8 cellular contexts compared by ENCODE assay signal in the genomic region with DNA sequence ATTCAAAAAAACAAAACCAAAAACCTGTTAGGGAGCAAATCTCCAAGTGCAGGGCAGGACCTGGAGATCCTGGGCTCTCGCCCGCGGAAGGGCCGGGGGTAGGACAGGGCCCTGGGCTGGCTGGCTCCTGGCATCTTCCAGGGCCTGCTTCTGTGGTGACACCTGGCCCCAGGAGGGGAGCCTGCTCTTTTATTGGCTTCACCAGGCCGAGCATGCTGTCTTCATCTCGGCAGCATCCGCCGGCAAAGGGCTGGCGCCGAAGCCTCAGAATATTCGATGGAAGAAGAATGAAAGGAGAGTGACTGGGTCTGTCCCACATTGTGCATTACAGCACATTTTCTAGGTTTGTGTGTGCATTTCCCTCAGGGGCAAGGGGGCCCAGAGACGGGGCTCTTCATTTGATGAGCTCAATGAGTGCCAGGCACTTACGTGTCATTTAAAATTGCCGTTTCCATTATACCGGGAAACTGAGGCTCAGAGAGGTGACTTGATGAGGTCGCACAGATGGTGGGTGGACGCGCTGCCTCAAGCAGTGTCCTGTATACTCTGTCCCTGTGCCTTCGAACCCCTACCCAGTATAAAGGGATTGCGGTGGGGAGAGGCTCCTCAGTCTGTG.
DNase-seq lines count a peak whose midpoint lies in the region; ATAC-seq and TF ChIP-seq lines count a peak whose summit lies in the region.

No MANE protein-coding gene starts in this region.

- H3K9ac ChIP-seq in NT2/D1 (ENCODE audit: insufficient read length, low read depth): peak overlapping the region; percentile 87

- H3K9me3 ChIP-seq in NT2/D1 (ENCODE audit: insufficient read depth, low read length) (no peaks in the 10 kb centered on the region), muscle layer of duodenum (ENCODE audit: control insufficient read depth in 1 of 2, low read length in 2 of 2) (no peaks in the 10 kb centered on the region)

- no peak for ATAC-seq in HG03175 (IDR thresholded peaks at IDR 0.05; ENCODE audit: unreplicated experiment)

- DNase-seq in ELR (ENCODE audit: low read depth) (peak; percentile 10), NT2/D1 (ENCODE audit: low read depth, low spot score) (no peak), dorsolateral prefrontal cortex (peak in 3 of 10 donors; percentile 3 to 51 (median 11)), NCI-H1048 (lab: John Stamatoyannopoulos, UW) (no peak), SIG-M5 (lab: John Stamatoyannopoulos, UW) (no peak), NCI-H82 treated with DMSO at 0.1 percent for 48 hours (lab: John Stamatoyannopoulos, UW; ENCODE audit: unreplicated experiment) (no peak)

- H3K4me1 ChIP-seq in NT2/D1 (ENCODE audit: insufficient read depth, insufficient read length): peaks cover 2% of the 10 kb centered on the region
- peaks cover 0 to 6% of the 10 kb centered on the region in 2 donors for H3K4me1 ChIP-seq in muscle layer of duodenum (ENCODE audit: control insufficient read depth in 1 of 2, insufficient read depth in 2 of 2, low read length in 2 of 2)

- H3K27me3 ChIP-seq in NT2/D1 (ENCODE audit: insufficient read depth, insufficient read length): no peaks in the 10 kb centered on the region
- H3K27me3 ChIP-seq in dorsolateral prefrontal cortex: no peaks in the 10 kb centered on the region
- no peaks in the 10 kb centered on the region for H3K27me3 ChIP-seq in muscle layer of duodenum (ENCODE audit: low read depth, low read length)

- H3K4me3 ChIP-seq in NT2/D1 (ENCODE audit: insufficient read length, low read depth) (peak overlapping the region; percentile 58), dorsolateral prefrontal cortex (peak overlapping the region; percentile 56 to 87 (median 78)), muscle layer of duodenum (ENCODE audit: low read depth in 1 of 2, low read length in 2 of 2) (peak overlapping the region; percentile 70 to 84)

- H3K36me3 ChIP-seq in NT2/D1 (ENCODE audit: insufficient read depth, insufficient read length, low read length) (peaks cover 2% of the 10 kb centered on the region), muscle layer of duodenum (ENCODE audit: control insufficient read depth in 1 of 2, insufficient read depth in 2 of 2, low read length in 2 of 2) (no peaks in the 10 kb centered on the region)

- peak overlapping the region in 53 of 59 donors; percentile 21 to 94 (median 86) for H3K27ac ChIP-seq in dorsolateral prefrontal cortex
- peak overlapping the region; percentile 80 for H3K27ac ChIP-seq in muscle layer of duodenum (ENCODE audit: low read length)

- intact Hi-C loops in dorsolateral prefrontal cortex (cut with DNase I): loop anchor here (5.0 kb wide), 1 partner anchor 71 kb away; a partner anchor contains a TSS

- no peak for TF ChIP-seq CTCF in dorsolateral prefrontal cortex (IDR thresholded peaks at IDR 0.05 in 54 of 56, conservative IDR thresholded peaks at IDR 0.05 in 2 of 56; ENCODE audit: low read depth in 1 of 56, partially characterized antibody in 56 of 56)
